In the genomic region with DNA sequence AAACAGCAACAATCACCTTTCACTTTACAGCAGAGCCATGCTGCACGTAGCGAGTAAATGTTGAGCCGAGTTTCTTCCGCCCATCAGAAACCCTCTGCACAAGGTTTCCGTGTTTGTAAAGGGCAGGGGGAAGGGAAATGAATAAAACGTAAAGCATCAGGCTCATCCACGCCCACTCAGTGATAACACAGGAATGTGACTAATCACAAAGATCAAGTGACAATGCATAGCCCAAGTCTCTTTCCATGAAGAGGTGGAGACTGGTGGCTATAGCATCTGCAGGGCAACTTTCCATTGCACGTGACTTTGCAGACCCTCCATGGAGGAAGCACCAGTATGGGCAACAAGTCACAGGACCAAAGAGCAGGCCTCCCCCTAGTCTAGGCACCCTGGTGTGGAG, we compare ENCODE assay signal across 16 cellular contexts. TPM values are rescaled to one million over a fixed set of nuclear protein-coding genes. Genes with fewer than 3 reads are reported as not detected.
A peak's percentile ranks its signal among the peaks of the same experiment; 100 is the strongest.
DNase-seq lines count a peak whose midpoint lies in the region; ATAC-seq and TF ChIP-seq lines count a peak whose summit lies in the region.
"Had no signal": no experiment of that assay in that cellular context is flagged by ENCODE, and none has a peak within 500 bp of the region (broad histone marks: within the 10 kb centered on the region; RNA-seq: fewer than 3 reads in every experiment).

No MANE protein-coding gene starts in this region.

- POLR2A ChIA-PET in PC-3 (lab: Charles Lee; ENCODE audit: unreplicated experiment): no interaction called here

- DNase-seq in stimulated activated CD4-positive, alpha-beta T cell treated with anti-CD3 and anti-CD28 coated beads, Interleukin-15, amount 100 ng/mL, for 24 hours: peak; percentile 27
- no peak for DNase-seq in stimulated activated CD4-positive, alpha-beta T cell treated with anti-CD3 and anti-CD28 coated beads, Interleukin-2, amount 100 ng/mL, for 48 hours
- DNase-seq in PC-3: peak; percentile 24
- DNase-seq in ecto neural progenitor cell (ENCODE audit: low spot score): peak; percentile 27
- DNase-seq in stimulated activated effector memory CD8-positive, alpha-beta T cell treated with anti-CD3 and anti-CD28 coated beads, Interleukin-12 subunit alpha, Interleukin-12 subunit beta, amount 100 ng/mL, for 72 hours (ENCODE audit: low spot score in 2 of 2): no peak
- no peak for DNase-seq in activated CD8-positive, alpha-beta memory T cell treated with anti-CD3 and anti-CD28 coated beads for 24 hours
- no peak for DNase-seq in medulla oblongata (ENCODE audit: extremely low spot score)
- no peak for DNase-seq in epidermal melanocyte (ENCODE audit: insufficient read length, low spot score)
- DNase-seq: COR-L47, foreskin keratinocyte, H9, NCI-H1694 treated with DMSO at 0.1 percent for 48 hours, NCI-H446, RPMI8226 had no signal

- peaks cover 10% of the 10 kb centered on the region for H3K4me1 ChIP-seq in PC-3 (ENCODE audit: insufficient read depth, low read length)
- H3K4me1 ChIP-seq: foreskin keratinocyte had no signal

- no peak overlapping the region for H3K4me2 ChIP-seq in PC-3 (ENCODE audit: low read length)

- no peak overlapping the region for H3K27ac Mint-ChIP-seq in stimulated activated effector memory CD8-positive, alpha-beta T cell treated with anti-CD3 and anti-CD28 coated beads, Interleukin-12 subunit alpha, Interleukin-12 subunit beta, amount 100 ng/mL, for 72 hours

- H3K9me3 ChIP-seq in PC-3 (ENCODE audit: low read length): no peaks in the 10 kb centered on the region

- no peak overlapping the region for H2AFZ ChIP-seq in PC-3 (ENCODE audit: low read length)

- no peak overlapping the region for H3K4me3 Mint-ChIP-seq in stimulated activated effector memory CD8-positive, alpha-beta T cell treated with anti-CD3 and anti-CD28 coated beads, Interleukin-12 subunit alpha, Interleukin-12 subunit beta, amount 100 ng/mL, for 72 hours
- H3K4me3 Mint-ChIP-seq: H9 had no signal

- H3K9me2 ChIP-seq in PC-3 (replicated peaks; ENCODE audit: low read length): no peaks in the 10 kb centered on the region

- H3K27me3 ChIP-seq in PC-3 (ENCODE audit: low read length): no peaks in the 10 kb centered on the region
- H3K27me3 ChIP-seq: foreskin keratinocyte had no signal

- TF ChIP-seq CTCF in PC-3 (conservative IDR thresholded peaks at IDR 0.05; ENCODE audit: low read depth, low read length): no peak

- no peaks in the 10 kb centered on the region for H3F3A ChIP-seq in PC-3 (ENCODE audit: low read length, unreplicated experiment)

- CTCF ChIA-PET in PC-3 (lab: Charles Lee): no interaction called here

- no peaks in the 10 kb centered on the region; the same call in 1 of the 2 replicates for H3K36me3 ChIP-seq in PC-3 (ENCODE audit: low read depth, low read length)

- no peak overlapping the region for H3K27ac ChIP-seq in PC-3 (ENCODE audit: low read length)
- H3K27ac ChIP-seq: coronary artery, epithelial cell of prostate, foreskin keratinocyte had no signal

- intact Hi-C loops in PC-3 (cut with micrococcal nuclease): no loop called here

- no peak overlapping the region for H3K9ac ChIP-seq in PC-3 (ENCODE audit: low read length)

- no peak overlapping the region for H3K4me3 ChIP-seq in PC-3 (ENCODE audit: low read length)
- H3K4me3 ChIP-seq: coronary artery had no signal

- no peaks in the 10 kb centered on the region for H4K20me1 ChIP-seq in PC-3 (ENCODE audit: low read length)

- H3K4me1 Mint-ChIP-seq in stimulated activated effector memory CD8-positive, alpha-beta T cell treated with anti-CD3 and anti-CD28 coated beads, Interleukin-12 subunit alpha, Interleukin-12 subunit beta, amount 100 ng/mL, for 72 hours: peaks cover 31% of the 10 kb centered on the region

- no TSS peak for BruUV-seq in PC-3 (replicated peaks; lab: Mats Ljungman, UMichigan)

- ATAC-seq in PC-3: peak; percentile 67
- ATAC-seq in stimulated activated effector memory CD8-positive, alpha-beta T cell treated with anti-CD3 and anti-CD28 coated beads, Interleukin-12 subunit alpha, Interleukin-12 subunit beta, amount 100 ng/mL, for 72 hours: peak; percentile 75

- H3K79me2 ChIP-seq in PC-3 (ENCODE audit: low read length): no peaks in the 10 kb centered on the region

- H3K36me3 Mint-ChIP-seq in stimulated activated effector memory CD8-positive, alpha-beta T cell treated with anti-CD3 and anti-CD28 coated beads, Interleukin-12 subunit alpha, Interleukin-12 subunit beta, amount 100 ng/mL, for 72 hours: peaks cover 43% of the 10 kb centered on the region

- H3K9me3 Mint-ChIP-seq in stimulated activated effector memory CD8-positive, alpha-beta T cell treated with anti-CD3 and anti-CD28 coated beads, Interleukin-12 subunit alpha, Interleukin-12 subunit beta, amount 100 ng/mL, for 72 hours: no peaks in the 10 kb centered on the region

RNA-seq across cellular contexts. Expression of a gene that starts 56.6 kb away (rescaled TPM):
- total RNA-seq in PC-3 (2014; rRNA removed): 16.4 and 32.0 TPM in 2 replicates

Comparison
In these comparisons a context has a peak if more than half of its experiments do, and no peak if none do; other contexts are left out.
1. DNase-seq: peak in stimulated activated CD4-positive, alpha-beta T cell treated with anti-CD3 and anti-CD28 coated beads, Interleukin-15, amount 100 ng/mL, for 24 hours (single experiment), PC-3 (single experiment) and ecto neural progenitor cell (single experiment); none in stimulated activated CD4-positive, alpha-beta T cell treated with anti-CD3 and anti-CD28 coated beads, Interleukin-2, amount 100 ng/mL, for 48 hours (0 of 2), stimulated activated effector memory CD8-positive, alpha-beta T cell treated with anti-CD3 and anti-CD28 coated beads, Interleukin-12 subunit alpha, Interleukin-12 subunit beta, amount 100 ng/mL, for 72 hours (0 of 2), activated CD8-positive, alpha-beta memory T cell treated with anti-CD3 and anti-CD28 coated beads for 24 hours (single experiment), medulla oblongata (single experiment) and epidermal melanocyte (single experiment).